12 cellular contexts compared by ENCODE assay signal in the genomic region with DNA sequence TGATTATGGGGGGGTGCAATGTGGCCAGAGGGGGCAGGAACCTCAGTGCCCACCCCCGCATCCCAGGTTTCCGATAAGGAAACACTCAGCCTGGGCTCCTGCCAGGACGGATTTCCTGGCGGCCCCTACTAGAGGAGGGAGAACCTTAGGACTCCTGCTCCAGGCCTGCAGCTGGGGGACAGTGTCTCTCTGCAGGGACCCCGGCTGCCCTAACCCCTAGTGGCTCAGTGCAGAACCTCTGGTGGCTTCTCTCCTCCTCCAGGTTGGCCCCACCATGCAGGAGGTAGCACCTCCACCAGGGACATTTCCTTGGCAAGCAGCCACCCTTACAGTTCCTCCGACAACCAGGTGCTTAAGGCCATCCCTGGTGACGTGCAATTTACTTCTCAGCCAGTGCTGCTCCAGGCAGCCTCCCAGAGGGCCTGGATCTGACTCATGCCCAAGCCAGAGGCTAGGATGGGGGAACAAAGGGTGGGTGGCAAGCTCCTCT. TPM values are rescaled to one million over a fixed set of nuclear protein-coding genes. Genes with fewer than 3 reads are reported as not detected.
DNase-seq lines count a peak whose midpoint lies in the region; ATAC-seq, FAIRE-seq and TF ChIP-seq lines count a peak whose summit lies in the region.
"Had no signal": no experiment of that assay in that cellular context is flagged by ENCODE, and none has a peak within 500 bp of the region (broad histone marks: within the 10 kb centered on the region; RNA-seq: fewer than 3 reads in every experiment).

No MANE protein-coding gene starts in this region.

- BruUV-seq in IMR-90 (replicated peaks; lab: Mats Ljungman, UMichigan), result no TSS peak
- BruUV-seq in HepG2 (replicated peaks; lab: Mats Ljungman, UMichigan), result no TSS peak

- POLR2A ChIA-PET in IMR-90 (lab: Charles Lee; ENCODE audit: unreplicated experiment) (no interaction called here), HepG2 (lab: Yijun Ruan, JAX) (no interaction called here)

- H3K4me1 ChIP-seq in IMR-90 (ENCODE audit: control insufficient read depth, insufficient read depth, low read length) (no peaks in the 10 kb centered on the region), astrocyte (ENCODE audit: insufficient read depth, low read length) (no peaks in the 10 kb centered on the region), HepG2 (ENCODE audit: insufficient read depth, low read length) (no peaks in the 10 kb centered on the region)

- H3K4me2 ChIP-seq in IMR-90 (ENCODE audit: low read depth, low read length), result no peak overlapping the region
- no peak overlapping the region for H3K4me2 ChIP-seq in astrocyte (ENCODE audit: low read length)
- H3K4me2 ChIP-seq in HepG2 (ENCODE audit: low read depth, low read length), result no peak overlapping the region

- TF ChIP-seq EP300 in HepG2 (IDR thresholded peaks at IDR 0.05; ENCODE audit: low read depth in 2 of 2, low read length in 2 of 2) (no peak), HepG2 (CRISPR knock-in tag; IDR thresholded peaks at IDR 0.05; ENCODE audit: borderline replicate concordance) (no peak)

- H4K8ac ChIP-seq in IMR-90 (ENCODE audit: low read depth in 2 of 2, low read length in 2 of 2), result no peak overlapping the region

- no peak overlapping the region for H3K9ac ChIP-seq in IMR-90 (ENCODE audit: low read depth, low read length)
- no peak overlapping the region for H3K9ac ChIP-seq in astrocyte (ENCODE audit: low read length)
- H3K9ac ChIP-seq in HepG2 (ENCODE audit: insufficient read depth, low read depth, low read length), result no peak overlapping the region

- H3K79me1 ChIP-seq in IMR-90 (ENCODE audit: low read depth in 1 of 2, low read length in 2 of 2), result no peaks in the 10 kb centered on the region

- peaks cover 4% of the 10 kb centered on the region; the same call in 1 of the 2 replicates for H3K9me1 ChIP-seq in IMR-90 (ENCODE audit: insufficient read depth, low read length)

- H3K4me1 Mint-ChIP-seq in astrocyte (ENCODE audit: low read depth, unreplicated experiment), result no peaks in the 10 kb centered on the region
- peaks cover 0 to 4% of the 10 kb centered on the region in 2 donors for H3K4me1 Mint-ChIP-seq in effector memory CD8-positive, alpha-beta T cell (ENCODE audit: low read depth in 2 of 2)
- H3K4me1 Mint-ChIP-seq: activated naive CD4-positive, alpha-beta T cell treated with anti-CD3 and anti-CD28 coated beads, Interleukin-2, amount 50 U/mL, for 24 hours had no signal

- H3K4me3 ChIP-seq in IMR-90 (ENCODE audit: insufficient read depth, low read depth, low read length) (no peak overlapping the region), astrocyte (ENCODE audit: insufficient read depth, low read depth, low read length) (no peak overlapping the region), HepG2 (replicated peaks in 1 of 3; ENCODE audit: insufficient read depth in 1 of 3, low read depth in 2 of 3, low read length in 3 of 3) (no peak overlapping the region)
- H3K4me3 ChIP-seq: suprapubic skin had no signal

- H3K9me3 Mint-ChIP-seq in astrocyte (ENCODE audit: unreplicated experiment), result peaks cover 2% of the 10 kb centered on the region
- no peaks in the 10 kb centered on the region for H3K9me3 Mint-ChIP-seq in effector memory CD8-positive, alpha-beta T cell
- H3K9me3 Mint-ChIP-seq: activated naive CD4-positive, alpha-beta T cell treated with anti-CD3 and anti-CD28 coated beads, Interleukin-2, amount 50 U/mL, for 24 hours had no signal

- no peak overlapping the region for H2BK5ac ChIP-seq in IMR-90 (ENCODE audit: low read depth, low read length, poor library complexity, severe bottlenecking)

- CTCF ChIA-PET in IMR-90 (lab: Yijun Ruan, JAX), result no interaction called here
- CTCF ChIA-PET in HepG2 (lab: Yijun Ruan, JAX; ENCODE audit: low intra/inter-chr PET ratio, low total read pairs), result no interaction called here

- H4K20me1 ChIP-seq in IMR-90 (ENCODE audit: insufficient read depth, low read length) (no peaks in the 10 kb centered on the region), astrocyte (ENCODE audit: insufficient read depth, low read length) (no peaks in the 10 kb centered on the region), HepG2 (ENCODE audit: insufficient read depth, low read length) (no peaks in the 10 kb centered on the region)

- H3K14ac ChIP-seq in IMR-90 (replicated peaks; ENCODE audit: low read depth, low read length), result no peak overlapping the region

- H3K23ac ChIP-seq in IMR-90 (ENCODE audit: low read depth, low read length), result no peak overlapping the region

- peaks cover 10% of the 10 kb centered on the region for H3K27me3 Mint-ChIP-seq in astrocyte (ENCODE audit: low read depth, unreplicated experiment)
- H3K27me3 Mint-ChIP-seq in effector memory CD8-positive, alpha-beta T cell, result peaks cover 6 to 29% of the 10 kb centered on the region in 2 donors

- H2AFZ ChIP-seq in IMR-90 (replicated peaks; ENCODE audit: low read length, poor library complexity), result no peak overlapping the region
- H2AFZ ChIP-seq in astrocyte (ENCODE audit: low read depth, low read length), result no peak overlapping the region
- no peak overlapping the region for H2AFZ ChIP-seq in HepG2 (ENCODE audit: low read length)

- H3K27me3 ChIP-seq in IMR-90 (ENCODE audit: control insufficient read depth, insufficient read depth, low read length), result no peaks in the 10 kb centered on the region
- no peaks in the 10 kb centered on the region for H3K27me3 ChIP-seq in astrocyte (ENCODE audit: insufficient read depth, low read length)
- H3K27me3 ChIP-seq in HepG2 (ENCODE audit: control insufficient read depth in 1 of 2, insufficient read depth in 2 of 2, low read length in 2 of 2), result no peaks in the 10 kb centered on the region

- ATAC-seq in IMR-90 (ENCODE audit: low read depth) (peak; percentile 63; the same call in 1 of the 2 replicates), HepG2 (peak; percentile 68), HG03097 (IDR thresholded peaks at IDR 0.05; ENCODE audit: low FRiP score, unreplicated experiment) (no peak), HG03432 (IDR thresholded peaks at IDR 0.05; ENCODE audit: unreplicated experiment) (no peak), HG02759 (IDR thresholded peaks at IDR 0.05; ENCODE audit: unreplicated experiment) (no peak)
- no peak for ATAC-seq in effector memory CD8-positive, alpha-beta T cell (replicated peaks)

- intact Hi-C loops in IMR-90 (cut with micrococcal nuclease) (no loop called here), HepG2 (cut with micrococcal nuclease; ENCODE audit: unreplicated experiment) (no loop called here)

- H3K36me3 ChIP-seq in IMR-90 (ENCODE audit: control insufficient read depth, insufficient read depth, low read length), result peaks cover 3% of the 10 kb centered on the region; the same call in 1 of the 2 replicates
- H3K36me3 ChIP-seq in astrocyte (ENCODE audit: insufficient read depth, low read length), result no peaks in the 10 kb centered on the region
- no peaks in the 10 kb centered on the region for H3K36me3 ChIP-seq in HepG2 (replicated peaks in 1 of 2; ENCODE audit: control insufficient read depth in 1 of 2, insufficient read depth in 2 of 2, low read length in 2 of 2)

- H3K18ac ChIP-seq in IMR-90 (ENCODE audit: low read depth, low read length), result no peak overlapping the region

- no peak overlapping the region for H4K5ac ChIP-seq in IMR-90 (ENCODE audit: low read depth, low read length)

- no peak overlapping the region for H4K91ac ChIP-seq in IMR-90 (ENCODE audit: insufficient read depth, low read depth, low read length)

- TF ChIP-seq CTCF in D721Med (IDR thresholded peaks at IDR 0.05; ENCODE audit: insufficient read depth, missing control alignments), result no peak
- TF ChIP-seq CTCF in IMR-90 (conservative IDR thresholded peaks at IDR 0.05; ENCODE audit: low read depth, low read length), result no peak
- no peak for TF ChIP-seq CTCF in astrocyte (IDR thresholded peaks at IDR 0.05; ENCODE audit: insufficient read depth, low read depth, low read length)
- no peak for TF ChIP-seq CTCF in HepG2 (CRISPR knock-in tag; IDR thresholded peaks at IDR 0.05)

- no peak overlapping the region for H2AK5ac ChIP-seq in IMR-90 (ENCODE audit: low read depth, low read length)

- dilution Hi-C loops in IMR-90 (cut with HindIII; ENCODE audit: low sequenced_read_pairs, unreplicated experiment), result no loop called here

- no peak for FAIRE-seq in D721Med (lab: Jason Lieb, UNC)
- FAIRE-seq in astrocyte (lab: Jason Lieb, UNC), result no peak
- no peak for FAIRE-seq in HepG2 (lab: Jason Lieb, UNC)

- H3K4ac ChIP-seq in IMR-90 (ENCODE audit: low read depth, low read length), result no peak overlapping the region

- no peak overlapping the region for H2BK120ac ChIP-seq in IMR-90 (ENCODE audit: low read depth, low read length)

- 92% methylated on average over 2 of the region's 7 CpGs; no CpG with 5 or more reads in 1 of the 2 experiments for WGBS in IMR-90 (ENCODE audit: extremely low coverage in 2 of 2, insufficient read length in 1 of 2), 2 experiments
- WGBS in HepG2 (ENCODE audit: low lambda C conversion rate), result no CpG with 5 or more reads among the region's 7 CpGs

- no peaks in the 10 kb centered on the region for H3K9me3 ChIP-seq in IMR-90 (ENCODE audit: control insufficient read depth, insufficient read depth, low read length)
- H3K9me3 ChIP-seq in astrocyte (ENCODE audit: insufficient read depth, low read depth, low read length), result no peaks in the 10 kb centered on the region
- H3K9me3 ChIP-seq in HepG2 (ENCODE audit: low read length), result no peaks in the 10 kb centered on the region
- H3K9me3 ChIP-seq: suprapubic skin had no signal

- no peak overlapping the region for H2BK15ac ChIP-seq in IMR-90 (ENCODE audit: low read depth, low read length)

- DNase-seq in D721Med (ENCODE audit: insufficient read length, low spot score) (peak; percentile 13), IMR-90 (peak; percentile 46), astrocyte (ENCODE audit: low read depth) (peak; percentile 31), HepG2 (ENCODE audit: low spot score) (no peak)
- no peak for DNase-seq in effector memory CD8-positive, alpha-beta T cell
- DNase-seq: midbrain, NCI-H526 had no signal

- no peak overlapping the region for H3K56ac ChIP-seq in IMR-90 (ENCODE audit: extremely low read depth, insufficient read depth, low read length)

- no peak overlapping the region for H3K4me3 Mint-ChIP-seq in astrocyte (ENCODE audit: unreplicated experiment)
- H3K4me3 Mint-ChIP-seq in effector memory CD8-positive, alpha-beta T cell, result no peak overlapping the region
- H3K4me3 Mint-ChIP-seq: activated naive CD4-positive, alpha-beta T cell treated with anti-CD3 and anti-CD28 coated beads, Interleukin-2, amount 50 U/mL, for 24 hours had no signal

- no peak for TF ChIP-seq POLR2A in IMR-90 (IDR thresholded peaks at IDR 0.05; ENCODE audit: low read depth, low read length)
- no peak for TF ChIP-seq POLR2A in HepG2 (IDR thresholded peaks at IDR 0.05; ENCODE audit: insufficient read depth in 1 of 2, low read depth in 2 of 2, low read length in 2 of 2)

- no peak overlapping the region for H2AK9ac ChIP-seq in IMR-90 (replicated peaks; ENCODE audit: low read depth, low read length, poor library complexity)

- TF ChIP-seq RAD21 in IMR-90 (IDR thresholded peaks at IDR 0.05; ENCODE audit: low read length) (no peak), HepG2 (CRISPR knock-in tag; IDR thresholded peaks at IDR 0.05) (no peak)

- in situ Hi-C loops in IMR-90 (cut with MboI; ENCODE audit: low sequenced_read_pairs), result no loop called here
- in situ Hi-C loops in HepG2 (cut with HindIII; ENCODE audit: extremely low pct_ligation_motif_present, low pct_unique_long_range_greater_than_20kb), result no loop called here

- H3K27ac ChIP-seq in IMR-90 (ENCODE audit: insufficient read depth, low read length), result no peak overlapping the region
- no peak overlapping the region for H3K27ac ChIP-seq in astrocyte (ENCODE audit: low read depth, low read length)
- no peak overlapping the region for H3K27ac ChIP-seq in HepG2 (ENCODE audit: extremely low read length, insufficient read depth, low read length)
- H3K27ac ChIP-seq: suprapubic skin had no signal

- H3K36me3 Mint-ChIP-seq in astrocyte (ENCODE audit: low read depth, unreplicated experiment), result peaks cover 3% of the 10 kb centered on the region
- H3K36me3 Mint-ChIP-seq in effector memory CD8-positive, alpha-beta T cell (ENCODE audit: insufficient read depth), result peaks cover 4% of the 10 kb centered on the region
- H3K36me3 Mint-ChIP-seq: activated naive CD4-positive, alpha-beta T cell treated with anti-CD3 and anti-CD28 coated beads, Interleukin-2, amount 50 U/mL, for 24 hours had no signal

- no peak overlapping the region for H3K27ac Mint-ChIP-seq in astrocyte (ENCODE audit: unreplicated experiment)
- no peak overlapping the region for H3K27ac Mint-ChIP-seq in effector memory CD8-positive, alpha-beta T cell
- H3K27ac Mint-ChIP-seq: activated naive CD4-positive, alpha-beta T cell treated with anti-CD3 and anti-CD28 coated beads, Interleukin-2, amount 50 U/mL, for 24 hours had no signal

- no peak overlapping the region for H2BK20ac ChIP-seq in IMR-90 (ENCODE audit: low read depth, low read length)

- H3K79me2 ChIP-seq in astrocyte (ENCODE audit: insufficient read depth, low read length) (no peaks in the 10 kb centered on the region), HepG2 (ENCODE audit: insufficient read depth, low read length) (no peaks in the 10 kb centered on the region)

RNA-seq across cellular contexts. Expression of gene SH2B2, which starts 31.9 kb away (rescaled TPM):
- total RNA-seq in IMR-90 (2012; rRNA removed), result 0.36 and 0.56 TPM in 2 replicates
- polyA plus RNA-seq in IMR-90 (2012; rRNA removed), result 0.99 and 1.7 TPM in 2 replicates
- polyA plus RNA-seq in IMR-90 (2012; cell fraction: cytosol; rRNA removed), result 1.2 and 4.4 TPM in 2 replicates
- polyA plus RNA-seq in IMR-90 (2012; cell fraction: nucleus; rRNA removed; ENCODE audit: low replicate concordance), result 2.8 and 9.6 TPM in 2 replicates
- 3.4 and 5.6 TPM in 2 replicates for total RNA-seq in astrocyte
- total RNA-seq in HepG2 (2016; rRNA removed; fragmentation: Illumina TruSeq; extraction: Trizol), result 0.14 and 0.46 TPM in 2 replicates
- total RNA-seq in HepG2 (2016; cell fraction: cytosol; rRNA removed; fragmentation: Illumina TruSeq; extraction: Trizol; ENCODE audit: low read depth), result 0.26 and 0.51 TPM in 2 replicates
- 0.45 and 0.63 TPM in 2 replicates for total RNA-seq in HepG2 (2016; cell fraction: insoluble cytoplasmic fraction; rRNA removed; fragmentation: Illumina TruSeq; extraction: Trizol)
- total RNA-seq in HepG2 (2016; cell fraction: membrane; rRNA removed; fragmentation: Illumina TruSeq; extraction: Trizol), result 0.46 and 0.55 TPM in 2 replicates
- not detected in 2 replicates for total RNA-seq in HepG2 (2016; cell fraction: nucleus; rRNA removed; fragmentation: Illumina TruSeq; extraction: Trizol)
- polyA plus RNA-seq in HepG2 (2011; rRNA removed), result 1.3 and 1.7 TPM in 2 replicates
- polyA plus RNA-seq in HepG2 (2011; cell fraction: cytosol; rRNA removed), result 1.7 and 2.3 TPM in 2 replicates
- 4.6 and 5.0 TPM in 2 replicates for polyA plus RNA-seq in HepG2 (2011; cell fraction: nucleus; rRNA removed)
- polyA plus RNA-seq in HepG2 (2012), result 1.0 and 1.2 TPM in 2 replicates
- polyA plus RNA-seq in HepG2 (2016; cell fraction: cytosol; fragmentation: Illumina TruSeq; extraction: Trizol; ENCODE audit: low read depth), result 0.41 and 0.54 TPM in 2 replicates
- 0.63 and 0.64 TPM in 2 replicates for polyA plus RNA-seq in HepG2 (2016; cell fraction: insoluble cytoplasmic fraction; fragmentation: Illumina TruSeq; extraction: Trizol; ENCODE audit: low read depth)
- 0.58 and 0.90 TPM in 2 replicates for polyA plus RNA-seq in HepG2 (2016; cell fraction: membrane; fragmentation: Illumina TruSeq; extraction: Trizol; ENCODE audit: low read depth)
- 0.46 and 1.1 TPM in 2 replicates for polyA plus RNA-seq in HepG2 (2016; cell fraction: nucleus; fragmentation: Illumina TruSeq; extraction: Trizol; ENCODE audit: insufficient read depth, low read depth)
- 1.5 and 3.3 TPM in 2 replicates for polyA minus RNA-seq in HepG2 (2011; rRNA and poly(A)+ RNA removed; ENCODE audit: low replicate concordance)
- polyA minus RNA-seq in HepG2 (2011; cell fraction: cytosol; rRNA and poly(A)+ RNA removed), result 1.3 and 2.5 TPM in 2 replicates
- polyA minus RNA-seq in HepG2 (2011; cell fraction: nucleus; rRNA and poly(A)+ RNA removed), result 0.90 and 1.6 TPM in 2 replicates

RNA-seq across cellular contexts. Expression of gene SPDYE6, which starts 37.7 kb away (rescaled TPM):
- total RNA-seq in IMR-90 (2012; rRNA removed), result not detected in 2 replicates
- not detected in 2 replicates for polyA plus RNA-seq in IMR-90 (2012; rRNA removed)
- polyA plus RNA-seq in IMR-90 (2012; cell fraction: cytosol; rRNA removed), result not detected in 2 replicates
- not detected in 2 replicates for polyA plus RNA-seq in IMR-90 (2012; cell fraction: nucleus; rRNA removed; ENCODE audit: low replicate concordance)
- total RNA-seq in astrocyte, result not detected in 2 replicates
- total RNA-seq in HepG2 (2016; rRNA removed; fragmentation: Illumina TruSeq; extraction: Trizol), result 0.07 TPM in 1 of 2 replicates, not detected in the other
- 0.20 TPM in 1 of 2 replicates, not detected in the other for total RNA-seq in HepG2 (2016; cell fraction: cytosol; rRNA removed; fragmentation: Illumina TruSeq; extraction: Trizol; ENCODE audit: low read depth)
- not detected in 2 replicates for total RNA-seq in HepG2 (2016; cell fraction: insoluble cytoplasmic fraction; rRNA removed; fragmentation: Illumina TruSeq; extraction: Trizol)
- 0.19 TPM in 1 of 2 replicates, not detected in the other for total RNA-seq in HepG2 (2016; cell fraction: membrane; rRNA removed; fragmentation: Illumina TruSeq; extraction: Trizol)
- not detected in 2 replicates for total RNA-seq in HepG2 (2016; cell fraction: nucleus; rRNA removed; fragmentation: Illumina TruSeq; extraction: Trizol)
- polyA plus RNA-seq in HepG2 (2011; rRNA removed), result not detected in 2 replicates
- polyA plus RNA-seq in HepG2 (2011; cell fraction: cytosol; rRNA removed), result not detected in 2 replicates
- not detected in 2 replicates for polyA plus RNA-seq in HepG2 (2011; cell fraction: nucleus; rRNA removed)
- polyA plus RNA-seq in HepG2 (2012), result 0.48 and 0.79 TPM in 2 replicates
- not detected in 2 replicates for polyA plus RNA-seq in HepG2 (2016; cell fraction: cytosol; fragmentation: Illumina TruSeq; extraction: Trizol; ENCODE audit: low read depth)
- polyA plus RNA-seq in HepG2 (2016; cell fraction: insoluble cytoplasmic fraction; fragmentation: Illumina TruSeq; extraction: Trizol; ENCODE audit: low read depth), result not detected in 2 replicates
- not detected in 2 replicates for polyA plus RNA-seq in HepG2 (2016; cell fraction: membrane; fragmentation: Illumina TruSeq; extraction: Trizol; ENCODE audit: low read depth)
- polyA plus RNA-seq in HepG2 (2016; cell fraction: nucleus; fragmentation: Illumina TruSeq; extraction: Trizol; ENCODE audit: insufficient read depth, low read depth), result not detected in 2 replicates
- polyA minus RNA-seq in HepG2 (2011; rRNA and poly(A)+ RNA removed; ENCODE audit: low replicate concordance), result not detected in 2 replicates
- polyA minus RNA-seq in HepG2 (2011; cell fraction: cytosol; rRNA and poly(A)+ RNA removed), result not detected in 2 replicates
- not detected in 2 replicates for polyA minus RNA-seq in HepG2 (2011; cell fraction: nucleus; rRNA and poly(A)+ RNA removed)
- total RNA-seq: suprapubic skin had no signal

Comparison
In these comparisons a context has a peak if more than half of its experiments do, and no peak if none do; other contexts are left out.
1. DNase-seq: peak in D721Med (single experiment), IMR-90 (single experiment) and astrocyte (single experiment); none in HepG2 (single experiment) and effector memory CD8-positive, alpha-beta T cell (0 of 3).
2. ATAC-seq: peak in IMR-90 (single experiment) and HepG2 (single experiment); none in effector memory CD8-positive, alpha-beta T cell (single experiment), HG03097 (single experiment), HG03432 (single experiment) and HG02759 (single experiment).